8 cellular contexts compared by ENCODE assay signal in the genomic region with DNA sequence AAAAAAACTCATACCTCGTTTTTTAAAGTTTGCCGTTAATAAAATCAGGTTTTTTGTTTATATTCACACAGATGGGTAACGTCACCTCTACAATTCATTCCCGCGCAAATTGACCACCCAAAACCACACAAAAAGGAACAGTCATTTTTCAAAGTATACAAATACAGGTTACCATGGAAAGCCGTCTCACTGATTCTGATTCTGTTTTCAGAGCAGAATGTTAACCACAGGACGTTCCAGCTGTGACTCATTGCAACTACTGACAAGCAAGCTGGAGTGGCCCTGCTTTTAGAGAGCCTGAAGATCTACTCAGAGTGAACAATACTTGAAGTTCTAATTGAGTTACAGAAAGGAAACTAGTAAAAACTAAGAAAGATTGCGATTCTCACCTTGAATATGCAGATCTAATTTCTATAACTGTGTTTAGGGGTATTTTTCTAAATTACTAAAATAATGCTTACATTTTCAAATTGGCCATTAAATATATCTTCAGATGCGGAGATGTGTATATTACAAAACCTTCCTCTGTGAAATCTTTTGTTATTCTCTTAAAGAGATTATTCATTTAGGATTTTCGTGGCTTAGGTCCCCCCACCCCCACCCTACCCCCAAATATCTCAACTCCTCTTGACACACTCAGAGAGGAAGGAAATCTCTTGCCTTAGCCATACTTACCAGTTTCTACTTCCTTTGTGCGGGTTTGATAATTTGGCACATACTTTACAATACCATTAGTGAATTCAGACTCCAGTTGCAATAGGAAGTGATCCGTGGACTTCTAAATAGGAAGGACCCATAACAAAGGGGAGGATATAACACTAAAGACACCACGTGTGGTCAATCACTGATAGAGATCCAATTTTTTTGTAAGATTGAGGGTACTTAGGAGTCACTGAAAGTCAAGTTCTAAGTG.
DNase-seq lines count a peak whose midpoint lies in the region; ATAC-seq and FAIRE-seq lines count a peak whose summit lies in the region.

No MANE protein-coding gene starts in this region.

- H3K27ac ChIP-seq in HUES64 (ENCODE audit: low read depth, low read length) = peak overlapping the region; percentile 58

- no peak overlapping the region for H3K4me3 ChIP-seq in HUES64 (ENCODE audit: low read length)

- no peaks in the 10 kb centered on the region for H3K27me3 ChIP-seq in HUES64 (ENCODE audit: insufficient read depth, low read length)

- DNase-seq in CD1c-positive myeloid dendritic cell (ENCODE audit: extremely low spot score) = peak; percentile 97
- peak; percentile 3 to 50 (median 27) for DNase-seq in activated CD4-positive, CD25-positive, alpha-beta regulatory T cell (lab: John Stamatoyannopoulos, UW)
- peak; percentile 29 for DNase-seq in cerebellar cortex (ENCODE audit: low spot score)
- DNase-seq in lung microvascular endothelial cell (ENCODE audit: low read depth in 2 of 2) = peak; percentile 97 to 99
- peak; percentile 66 to 87 for DNase-seq in stimulated activated CD8-positive, alpha-beta memory T cell treated with anti-CD3 and anti-CD28 coated beads, Interleukin-7, amount 100 ng/mL, for 4 hours (ENCODE audit: low read depth in 2 of 2)
- DNase-seq in frontal cortex (ENCODE audit: low spot score in 2 of 2) = no peak

- H3K4me1 ChIP-seq in HUES64 (ENCODE audit: insufficient read depth, low read length) = peaks cover 36% of the 10 kb centered on the region

- peak; percentile 95 for ATAC-seq in GM21515 (IDR thresholded peaks at IDR 0.05; ENCODE audit: unreplicated experiment)

- H3K9ac ChIP-seq in HUES64 (ENCODE audit: low read depth, low read length) = peak overlapping the region; percentile 34; the same call in 1 of the 2 replicates

- no peak for FAIRE-seq in frontal cortex (lab: Jason Lieb, UNC)

- no peaks in the 10 kb centered on the region for H3K36me3 ChIP-seq in HUES64 (ENCODE audit: insufficient read depth, low read length)

- H3K9me3 ChIP-seq in HUES64 (ENCODE audit: insufficient read depth, low read depth, low read length) = no peaks in the 10 kb centered on the region; the same call in 1 of the 2 replicates

- 50% methylated on average over 11 of the region's 13 CpGs for WGBS in HUES64

Comparison
In these comparisons a context has a peak if more than half of its experiments do, and no peak if none do; other contexts are left out.
1. DNase-seq: peak in CD1c-positive myeloid dendritic cell (single experiment), activated CD4-positive, CD25-positive, alpha-beta regulatory T cell (4 of 4), cerebellar cortex (single experiment), lung microvascular endothelial cell (2 of 2) and stimulated activated CD8-positive, alpha-beta memory T cell treated with anti-CD3 and anti-CD28 coated beads, Interleukin-7, amount 100 ng/mL, for 4 hours (2 of 2); none in frontal cortex (0 of 2).